In genomic region chr4:9999956-10000551, GRCh38 we compare ENCODE assay signal across 10 cellular contexts. TPM values are rescaled to one million over a fixed set of nuclear protein-coding genes. Genes with fewer than 3 reads are reported as not detected.
DNase-seq lines count a peak whose midpoint lies in the region; ATAC-seq, FAIRE-seq and TF ChIP-seq lines count a peak whose summit lies in the region.
"Had no signal": no experiment of that assay in that cellular context is flagged by ENCODE, and none has a peak within 500 bp of the region (broad histone marks: within the 10 kb centered on the region; RNA-seq: fewer than 3 reads in every experiment).

No MANE protein-coding gene starts in this region.

- no peak overlapping the region for H3K4me3 Mint-ChIP-seq in astrocyte (ENCODE audit: unreplicated experiment)

- H3K27ac Mint-ChIP-seq in astrocyte (ENCODE audit: unreplicated experiment), result no peak overlapping the region

- peaks cover 7% of the 10 kb centered on the region for H3K4me1 Mint-ChIP-seq in astrocyte (ENCODE audit: low read depth, unreplicated experiment)

- H3K36me3 Mint-ChIP-seq in astrocyte (ENCODE audit: low read depth, unreplicated experiment), result no peaks in the 10 kb centered on the region

- H2AFZ ChIP-seq in astrocyte (ENCODE audit: low read depth, low read length), result no peak overlapping the region

- DNase-seq in GM12892 (ENCODE audit: insufficient read length) (no peak), astrocyte (ENCODE audit: low read depth) (peak; percentile 71), OCI-M1 (lab: John Stamatoyannopoulos, UW) (no peak), SHP77 treated with DMSO at 0.1 percent for 48 hours (lab: John Stamatoyannopoulos, UW) (no peak), SIG-M5 treated with dmso at 0.1 percent for 504 hours (lab: John Stamatoyannopoulos, UW; ENCODE audit: unreplicated experiment) (no peak)
- DNase-seq: GF-D8, mesendoderm had no signal

- peaks cover 4% of the 10 kb centered on the region for H3K9me3 Mint-ChIP-seq in astrocyte (ENCODE audit: unreplicated experiment)

- H3K27me3 ChIP-seq in astrocyte (ENCODE audit: insufficient read depth, low read length), result no peaks in the 10 kb centered on the region

- no peak for TF ChIP-seq CTCF in astrocyte (IDR thresholded peaks at IDR 0.05; ENCODE audit: insufficient read depth, low read depth, low read length)

- H3K4me2 ChIP-seq in astrocyte (ENCODE audit: low read length), result no peak overlapping the region

- no peaks in the 10 kb centered on the region for H3K4me1 ChIP-seq in astrocyte (ENCODE audit: insufficient read depth, low read length)

- no peak overlapping the region for H3K9ac ChIP-seq in astrocyte (ENCODE audit: low read length)

- H4K20me1 ChIP-seq in astrocyte (ENCODE audit: insufficient read depth, low read length), result no peaks in the 10 kb centered on the region

- FAIRE-seq in GM12892 (lab: Jason Lieb, UNC) (peak; percentile 97), astrocyte (lab: Jason Lieb, UNC) (no peak)

- no peak for TF ChIP-seq POLR2A in GM12892 (IDR thresholded peaks at IDR 0.05; ENCODE audit: low read depth, low read length)

- H3K36me3 ChIP-seq in astrocyte (ENCODE audit: insufficient read depth, low read length), result no peaks in the 10 kb centered on the region

- H3K4me3 ChIP-seq in astrocyte (ENCODE audit: insufficient read depth, low read depth, low read length), result no peak overlapping the region

- H3K27ac ChIP-seq in astrocyte (ENCODE audit: low read depth, low read length), result no peak overlapping the region

- peak; percentile 64 for ATAC-seq in GM19395 (IDR thresholded peaks at IDR 0.05; ENCODE audit: unreplicated experiment)
- peak; percentile 36 for ATAC-seq in HG03064 (IDR thresholded peaks at IDR 0.05; ENCODE audit: low read depth, unreplicated experiment)
- no peak for ATAC-seq in SK-N-SH treated with all-trans-retinoic acid at 6 μM for 48 hours

- no peaks in the 10 kb centered on the region for H3K9me3 ChIP-seq in astrocyte (ENCODE audit: insufficient read depth, low read depth, low read length)

- peaks cover 4% of the 10 kb centered on the region for H3K27me3 Mint-ChIP-seq in astrocyte (ENCODE audit: low read depth, unreplicated experiment)

- no peaks in the 10 kb centered on the region for H3K79me2 ChIP-seq in astrocyte (ENCODE audit: insufficient read depth, low read length)

TF ChIP-seq in SK-N-SH treated with all-trans-retinoic acid at 6 μM for 48 hours, 23 proteins besides CTCF, POLR2A, EP300 and RAD21:
- TF ChIP-seq ZNF565 (CRISPR knock-in tag; conservative IDR thresholded peaks at IDR 0.05; ENCODE audit: low read depth), result no peak
- no peak for TF ChIP-seq ARNTL (CRISPR knock-in tag; IDR thresholded peaks at IDR 0.05; ENCODE audit: borderline replicate concordance, low read depth)
- no peak for TF ChIP-seq BACH2 (CRISPR knock-in tag; IDR thresholded peaks at IDR 0.05; ENCODE audit: borderline replicate concordance)
- no peak for TF ChIP-seq ESRRG (CRISPR knock-in tag; IDR thresholded peaks at IDR 0.05)
- TF ChIP-seq, protein P1, sequence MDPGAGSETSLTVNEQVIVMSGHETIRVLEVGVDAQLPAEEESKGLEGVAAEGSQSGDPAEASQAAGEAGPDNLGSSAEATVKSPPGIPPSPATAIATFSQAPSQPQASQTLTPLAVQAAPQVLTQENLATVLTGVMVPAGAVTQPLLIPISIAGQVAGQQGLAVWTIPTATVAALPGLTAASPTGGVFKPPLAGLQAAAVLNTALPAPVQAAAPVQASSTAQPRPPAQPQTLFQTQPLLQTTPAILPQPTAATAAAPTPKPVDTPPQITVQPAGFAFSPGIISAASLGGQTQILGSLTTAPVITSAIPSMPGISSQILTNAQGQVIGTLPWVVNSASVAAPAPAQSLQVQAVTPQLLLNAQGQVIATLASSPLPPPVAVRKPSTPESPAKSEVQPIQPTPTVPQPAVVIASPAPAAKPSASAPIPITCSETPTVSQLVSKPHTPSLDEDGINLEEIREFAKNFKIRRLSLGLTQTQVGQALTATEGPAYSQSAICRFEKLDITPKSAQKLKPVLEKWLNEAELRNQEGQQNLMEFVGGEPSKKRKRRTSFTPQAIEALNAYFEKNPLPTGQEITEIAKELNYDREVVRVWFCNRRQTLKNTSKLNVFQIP (CRISPR knock-in tag; IDR thresholded peaks at IDR 0.05; ENCODE audit: borderline replicate concordance, low read depth), result no peak
- TF ChIP-seq ZC3H10 (CRISPR knock-in tag; IDR thresholded peaks at IDR 0.05), result no peak

RNA-seq across cellular contexts. Expression of gene SLC2A9, which starts 21.2 kb away (rescaled TPM):
- polyA plus RNA-seq in GM12892 (2012; ENCODE audit: missing spikeins), result 3.6 TPM
- total RNA-seq in astrocyte, result 0.54 and 0.62 TPM in 2 replicates
